ENCODE assay signal across 1 cellular context in genomic region chr1:40755052-40755451, GRCh38.
TF ChIP-seq lines count a peak whose summit lies in the region.

No MANE protein-coding gene starts in this region.

TF ChIP-seq in HepG2, 621 proteins besides CTCF, POLR2A, EP300 and RAD21:
- TF ChIP-seq CEBPG (CRISPR knock-in tag; IDR thresholded peaks at IDR 0.05) (peak; percentile 17; the same call in 1 of the 2 replicates), ZNF333 (CRISPR knock-in tag; IDR thresholded peaks at IDR 0.05; ENCODE audit: borderline replicate concordance) (no peak), ZEB1 (IDR thresholded peaks at IDR 0.05; ENCODE audit: insufficient replicate concordance, low read depth) (no peak), EEA1 (CRISPR knock-in tag; IDR thresholded peaks at IDR 0.05; ENCODE audit: borderline replicate concordance) (no peak), ATF5 (CRISPR knock-in tag; IDR thresholded peaks at IDR 0.05; ENCODE audit: low read depth) (no peak), CEBPB (IDR thresholded peaks at IDR 0.05; ENCODE audit: borderline replicate concordance, low read depth, low read length) (peak; percentile 56; the same call in 1 of the 2 replicates), PITX1 (CRISPR knock-in tag; IDR thresholded peaks at IDR 0.05) (no peak), YY1 (IDR thresholded peaks at IDR 0.05; ENCODE audit: insufficient read depth, insufficient replicate concordance, low read depth, low read length) (no peak), TCF12 (IDR thresholded peaks at IDR 0.05) (no peak), TCF12 (CRISPR knock-in tag; IDR thresholded peaks at IDR 0.05) (no peak)
